In genomic region chr1:203287109-203287893, GRCh38 we compare ENCODE assay signal across 1 cellular context.
TF ChIP-seq lines count a peak whose summit lies in the region.

No MANE protein-coding gene starts in this region.

TF ChIP-seq in K562, 482 proteins besides CTCF, POLR2A, EP300 and RAD21 (continued from another document and continues in another):
- TF ChIP-seq PRDM10 (IDR thresholded peaks at IDR 0.05; ENCODE audit: partially characterized antibody) (peak; percentile 41), ARID3A (IDR thresholded peaks at IDR 0.05; ENCODE audit: borderline replicate concordance, low read depth, low read length) (no peak), POLR2AphosphoS5 (IDR thresholded peaks at IDR 0.05; ENCODE audit: control insufficient read depth, insufficient read depth, low read depth, low read length) (0 out of 2 replicates have a peak, but pooled peaks have one; percentile 19), ZNF133 (CRISPR knock-in tag; IDR thresholded peaks at IDR 0.05) (no peak), ZNF232 (CRISPR knock-in tag; IDR thresholded peaks at IDR 0.05) (no peak), PHB (CRISPR knock-in tag; IDR thresholded peaks at IDR 0.05) (no peak), SFPQ (IDR thresholded peaks at IDR 0.05; ENCODE audit: low read depth, low read length) (no peak), GMEB1 (CRISPR knock-in tag; IDR thresholded peaks at IDR 0.05) (no peak), ARID2 (IDR thresholded peaks at IDR 0.05) (no peak), PRMT5 (CRISPR knock-in tag; IDR thresholded peaks at IDR 0.05) (no peak), CAMTA2 (CRISPR knock-in tag; conservative IDR thresholded peaks at IDR 0.05) (no peak), RBM25 (IDR thresholded peaks at IDR 0.05; ENCODE audit: low read depth, low read length, severe bottlenecking) (no peak), ASH1L (IDR thresholded peaks at IDR 0.05; ENCODE audit: borderline replicate concordance, low read depth, partially characterized antibody) (peak; percentile 16), RUNX1 (IDR thresholded peaks at IDR 0.05; ENCODE audit: low read depth) (no peak), SIX5 (IDR thresholded peaks at IDR 0.05; ENCODE audit: borderline replicate concordance in 1 of 2, insufficient read depth in 1 of 2, low read depth in 1 of 2, low read length in 2 of 2) (no peak), DEAF1 (CRISPR knock-in tag; IDR thresholded peaks at IDR 0.05) (0 out of 2 replicates have a peak, but pooled peaks have one; percentile 11), ZFP91 (CRISPR knock-in tag; IDR thresholded peaks at IDR 0.05) (no peak), GATAD2B (IDR thresholded peaks at IDR 0.05; ENCODE audit: borderline replicate concordance) (no peak), TAF9B (IDR thresholded peaks at IDR 0.05; ENCODE audit: partially characterized antibody) (no peak), HNRNPUL1 (IDR thresholded peaks at IDR 0.05; ENCODE audit: low read length) (no peak), CHAMP1 (IDR thresholded peaks at IDR 0.05) (no peak), RNF2 (IDR thresholded peaks at IDR 0.05) (0 out of 2 replicates have a peak, but pooled peaks have one; percentile 55), NCOA1 (IDR thresholded peaks at IDR 0.05; ENCODE audit: low read depth) (peak; percentile 59; the same call in 1 of the 2 replicates), SPI1 (IDR thresholded peaks at IDR 0.05; ENCODE audit: borderline replicate concordance, low read depth, low read length) (peak; percentile 99), FOXK2 (conservative IDR thresholded peaks at IDR 0.05 in 1 of 2, IDR thresholded peaks at IDR 0.05 in 1 of 2; ENCODE audit: low read depth in 2 of 2) (peak; percentile 84 to 89), RFX7 (CRISPR knock-in tag; IDR thresholded peaks at IDR 0.05) (no peak), CREB1 (IDR thresholded peaks at IDR 0.05) (peak; percentile 40; the same call in 1 of the 2 replicates), CREB1 (CRISPR knock-in tag; IDR thresholded peaks at IDR 0.05) (peak; percentile 33; the same call in 1 of the 2 replicates), ZNF583 (CRISPR knock-in tag; IDR thresholded peaks at IDR 0.05) (peak; percentile 39; the same call in 1 of the 2 replicates), MCM2 (IDR thresholded peaks at IDR 0.05; ENCODE audit: low read depth) (no peak), HIVEP1 (CRISPR knock-in tag; IDR thresholded peaks at IDR 0.05) (peak; percentile 39; the same call in 1 of the 2 replicates), XRCC5 (IDR thresholded peaks at IDR 0.05; ENCODE audit: low read depth, low read length) (no peak), CTCFL (IDR thresholded peaks at IDR 0.05; ENCODE audit: borderline replicate concordance, insufficient read depth, low read depth, low read length, poor library complexity, severe bottlenecking) (no peak), ZNF644 (tag; IDR thresholded peaks at IDR 0.05; ENCODE audit: low read depth) (peak; percentile 65), TFAM (CRISPR knock-in tag; conservative IDR thresholded peaks at IDR 0.05) (no peak), ZNF696 (CRISPR knock-in tag; conservative IDR thresholded peaks at IDR 0.05) (no peak), BMI1 (IDR thresholded peaks at IDR 0.05; ENCODE audit: low read length) (no peak), ZNF41 (CRISPR knock-in tag; conservative IDR thresholded peaks at IDR 0.05) (peak; percentile 55), ZNF217 (CRISPR knock-in tag; IDR thresholded peaks at IDR 0.05) (no peak), NR4A1 (CRISPR knock-in tag; IDR thresholded peaks at IDR 0.05) (no peak), NR4A1 (tag; IDR thresholded peaks at IDR 0.05) (0 out of 2 replicates have a peak, but pooled peaks have one; percentile 56), NONO (IDR thresholded peaks at IDR 0.05; ENCODE audit: low read depth in 2 of 2, low read length in 1 of 2) (no peak), FOXJ3 (CRISPR knock-in tag; IDR thresholded peaks at IDR 0.05) (no peak), HMGXB4 (CRISPR knock-in tag; IDR thresholded peaks at IDR 0.05) (no peak)
